ENCODE assay signal across 15 cellular contexts in genomic region chr9:13513262-13513661, GRCh38.
DNase-seq lines count a peak whose midpoint lies in the region; TF ChIP-seq lines count a peak whose summit lies in the region.
"Had no signal": no experiment of that assay in that cellular context is flagged by ENCODE, and none has a peak within 500 bp of the region (broad histone marks: within the 10 kb centered on the region; RNA-seq: fewer than 3 reads in every experiment).

No MANE protein-coding gene starts in this region.

- H3K27me3 ChIP-seq in adipocyte (replicated peaks; ENCODE audit: control insufficient read depth, insufficient read depth, low read length) = no peaks in the 10 kb centered on the region
- no peaks in the 10 kb centered on the region for H3K27me3 ChIP-seq in tibial nerve
- H3K27me3 ChIP-seq: left lung had no signal

- H3K9me3 ChIP-seq in adipocyte (ENCODE audit: control insufficient read depth, low read length) (peaks cover 8% of the 10 kb centered on the region), tibial nerve (no peaks in the 10 kb centered on the region)
- H3K9me3 ChIP-seq: left lung had no signal

- no peak for TF ChIP-seq CTCF in fibroblast of villous mesenchyme (IDR thresholded peaks at IDR 0.05; ENCODE audit: insufficient read depth, low read depth, low read length)
- TF ChIP-seq CTCF in nephron (IDR thresholded peaks at IDR 0.05; ENCODE audit: unreplicated experiment in 3 of 3) = no peak
- TF ChIP-seq CTCF in tibial nerve (IDR thresholded peaks at IDR 0.05) = no peak

- H3K4me1 ChIP-seq in adipocyte (ENCODE audit: control insufficient read depth, insufficient read depth, low read length) (peaks cover 18% of the 10 kb centered on the region), tibial nerve (peaks cover 0 to 13% (median 0%) of the 10 kb centered on the region in 4 donors)
- H3K4me1 ChIP-seq: left lung had no signal

- intact Hi-C loops in activated naive CD4-positive, alpha-beta T cell treated with anti-CD3 and anti-CD28 coated beads for 36 hours (cut with micrococcal nuclease) = no loop called here

- peak overlapping the region; percentile 96 to 99 (median 99) for H3K27ac Mint-ChIP-seq in nephron
- no peak overlapping the region for H3K27ac Mint-ChIP-seq in activated naive CD4-positive, alpha-beta T cell treated with anti-CD3 and anti-CD28 coated beads for 36 hours
- H3K27ac Mint-ChIP-seq: activated naive CD4-positive, alpha-beta T cell treated with anti-CD3 and anti-CD28 coated beads, Interleukin-2, amount 50 U/mL, for 72 hours; CD14-positive monocyte; stimulated activated naive CD8-positive, alpha-beta T cell treated with anti-CD3 and anti-CD28 coated beads, Interleukin-15, amount 100 ng/mL, for 72 hours had no signal

- no peak for DNase-seq in adipocyte (ENCODE audit: low read depth)
- DNase-seq in fibroblast of villous mesenchyme (ENCODE audit: low read depth) = peak; percentile 4
- peak in 1 of 2 donors; percentile 19 for DNase-seq in tibial nerve (ENCODE audit: low spot score in 2 of 2)
- no peak for DNase-seq in dermis blood vessel endothelial cell
- no peak for DNase-seq in activated naive CD4-positive, alpha-beta T cell treated with anti-CD3 and anti-CD28 coated beads for 36 hours
- no peak for DNase-seq in NCI-H1105 treated with DMSO at 0.1 percent for 48 hours (lab: John Stamatoyannopoulos, UW)
- DNase-seq in GM19240 (ENCODE audit: insufficient read length, low spot score) = no peak
- DNase-seq: left lung; NCI-H1694; posterior cingulate gyrus; stimulated activated naive CD8-positive, alpha-beta T cell treated with anti-CD3 and anti-CD28 coated beads, Interleukin-15, amount 100 ng/mL, for 72 hours had no signal

- peaks cover 45% of the 10 kb centered on the region for H3K4me1 Mint-ChIP-seq in nephron
- no peaks in the 10 kb centered on the region for H3K4me1 Mint-ChIP-seq in activated naive CD4-positive, alpha-beta T cell treated with anti-CD3 and anti-CD28 coated beads for 36 hours (ENCODE audit: low read depth)
- H3K4me1 Mint-ChIP-seq: CD14-positive monocyte; stimulated activated naive CD8-positive, alpha-beta T cell treated with anti-CD3 and anti-CD28 coated beads, Interleukin-15, amount 100 ng/mL, for 72 hours had no signal

- TF ChIP-seq EP300 in tibial nerve (IDR thresholded peaks at IDR 0.05) = no peak

- H3K36me3 Mint-ChIP-seq in nephron (ENCODE audit: low read depth) = no peaks in the 10 kb centered on the region
- no peaks in the 10 kb centered on the region for H3K36me3 Mint-ChIP-seq in activated naive CD4-positive, alpha-beta T cell treated with anti-CD3 and anti-CD28 coated beads for 36 hours (ENCODE audit: low read depth)
- H3K36me3 Mint-ChIP-seq: activated naive CD4-positive, alpha-beta T cell treated with anti-CD3 and anti-CD28 coated beads, Interleukin-2, amount 50 U/mL, for 72 hours; CD14-positive monocyte had no signal

- peak overlapping the region in 2 of 3 experiments; percentile 29 to 53 for H3K4me3 Mint-ChIP-seq in nephron
- H3K4me3 Mint-ChIP-seq in activated naive CD4-positive, alpha-beta T cell treated with anti-CD3 and anti-CD28 coated beads for 36 hours = no peak overlapping the region
- H3K4me3 Mint-ChIP-seq: CD14-positive monocyte; stimulated activated naive CD8-positive, alpha-beta T cell treated with anti-CD3 and anti-CD28 coated beads, Interleukin-15, amount 100 ng/mL, for 72 hours had no signal

- CTCF ChIA-PET in activated naive CD4-positive, alpha-beta T cell treated with anti-CD3 and anti-CD28 coated beads for 36 hours (lab: Charles Lee) = no interaction called here

- H3K36me3 ChIP-seq in adipocyte (ENCODE audit: control insufficient read depth, insufficient read depth, low read length, severe bottlenecking) (no peaks in the 10 kb centered on the region), tibial nerve (no peaks in the 10 kb centered on the region)
- H3K36me3 ChIP-seq: left lung had no signal

- H3K27me3 Mint-ChIP-seq in nephron (ENCODE audit: low read depth) = no peaks in the 10 kb centered on the region
- no peaks in the 10 kb centered on the region for H3K27me3 Mint-ChIP-seq in activated naive CD4-positive, alpha-beta T cell treated with anti-CD3 and anti-CD28 coated beads for 36 hours (ENCODE audit: low read depth)
- H3K27me3 Mint-ChIP-seq: stimulated activated naive CD8-positive, alpha-beta T cell treated with anti-CD3 and anti-CD28 coated beads, Interleukin-15, amount 100 ng/mL, for 72 hours had no signal

- 16 to 22% methylated on average over 6 of the region's 6 CpGs for WGBS in tibial nerve, 2 donors

- H3K9me3 Mint-ChIP-seq in nephron = peaks cover 11% of the 10 kb centered on the region
- H3K9me3 Mint-ChIP-seq in activated naive CD4-positive, alpha-beta T cell treated with anti-CD3 and anti-CD28 coated beads for 36 hours = peaks cover 5% of the 10 kb centered on the region

- peak overlapping the region in 3 of 4 donors; percentile 24 to 77 (median 73) for H3K27ac ChIP-seq in tibial nerve

- H3K4me3 ChIP-seq in adipocyte (ENCODE audit: low read length) (no peak overlapping the region), fibroblast of villous mesenchyme (ENCODE audit: low read depth, low read length) (no peak overlapping the region), tibial nerve (no peak overlapping the region)
- H3K4me3 ChIP-seq: coronary artery, left lung had no signal

- H3K9ac ChIP-seq in adipocyte (ENCODE audit: low read length) = peak overlapping the region; percentile 72

- TF ChIP-seq POLR2A in tibial nerve (IDR thresholded peaks at IDR 0.05) = no peak
